In genomic region chr20:3551681-3552434, GRCh38 we compare ENCODE assay signal across 15 cellular contexts.
"Had no signal": no experiment of that assay in that cellular context is flagged by ENCODE, and none has a peak within 500 bp of the region (broad histone marks: within the 10 kb centered on the region; RNA-seq: fewer than 3 reads in every experiment).

No MANE protein-coding gene starts in this region.

- H3K27ac Mint-ChIP-seq: activated CD8-positive, alpha-beta memory T cell treated with anti-CD3 and anti-CD28 coated beads, Interleukin-2, amount 10 ng/mL, durations not matched to agents 7 days and 5 days; stimulated activated memory B cell treated with anti-CD40 and anti-IgM and Interleukin-4, amounts not matched to agents 10 μg/mL and 1 μg/mL and 100 μg/mL, for 72 hours had no signal

- H3K9me3 Mint-ChIP-seq: naive thymus-derived CD4-positive, alpha-beta T cell; stimulated activated memory B cell treated with anti-CD40 and anti-IgM and Interleukin-4, amounts not matched to agents 10 μg/mL and 1 μg/mL and 100 μg/mL, for 72 hours had no signal

- H3K4me1 Mint-ChIP-seq: stimulated activated memory B cell treated with anti-CD40 and anti-IgM and Interleukin-4, amounts not matched to agents 10 μg/mL and 1 μg/mL and 100 μg/mL, for 72 hours had no signal

- H3K4me1 ChIP-seq: right atrium auricular region, suprapubic skin, upper lobe of right lung had no signal

- H3K27ac ChIP-seq: coronary artery, right atrium auricular region, suprapubic skin, upper lobe of right lung had no signal

- H3K4me3 ChIP-seq: coronary artery, lung, right atrium auricular region, suprapubic skin, upper lobe of right lung had no signal

- ATAC-seq: activated CD8-positive, alpha-beta memory T cell treated with anti-CD3 and anti-CD28 coated beads, Interleukin-2, amount 10 ng/mL, durations not matched to agents 7 days and 5 days; left cardiac atrium; naive thymus-derived CD4-positive, alpha-beta T cell; stimulated activated memory B cell treated with anti-CD40 and anti-IgM and Interleukin-4, amounts not matched to agents 10 μg/mL and 1 μg/mL and 100 μg/mL, for 72 hours had no signal

- H3K9me3 ChIP-seq: right atrium auricular region, suprapubic skin, upper lobe of right lung had no signal

- H3K27me3 Mint-ChIP-seq: activated CD8-positive, alpha-beta memory T cell treated with anti-CD3 and anti-CD28 coated beads, Interleukin-2, amount 10 ng/mL, durations not matched to agents 7 days and 5 days; naive thymus-derived CD4-positive, alpha-beta T cell; stimulated activated memory B cell treated with anti-CD40 and anti-IgM and Interleukin-4, amounts not matched to agents 10 μg/mL and 1 μg/mL and 100 μg/mL, for 72 hours had no signal

- DNase-seq: activated CD8-positive, alpha-beta memory T cell treated with anti-CD3 and anti-CD28 coated beads, Interleukin-2, amount 10 ng/mL, durations not matched to agents 7 days and 5 days; activated naive CD4-positive, alpha-beta T cell; activated T-cell treated with anti-CD3 and anti-CD28 coated beads, Interleukin-2, amount 50 U/mL, for 48 hours; caudate nucleus; effector CD8-positive, alpha-beta T cell; hypothalamus; left cardiac atrium; naive thymus-derived CD4-positive, alpha-beta T cell; posterior cingulate gyrus; upper lobe of right lung had no signal

- H3K4me3 Mint-ChIP-seq: activated CD8-positive, alpha-beta memory T cell treated with anti-CD3 and anti-CD28 coated beads, Interleukin-2, amount 10 ng/mL, durations not matched to agents 7 days and 5 days; naive thymus-derived CD4-positive, alpha-beta T cell; stimulated activated memory B cell treated with anti-CD40 and anti-IgM and Interleukin-4, amounts not matched to agents 10 μg/mL and 1 μg/mL and 100 μg/mL, for 72 hours had no signal

- H3K27me3 ChIP-seq: right atrium auricular region, suprapubic skin, upper lobe of right lung had no signal
